1 cellular context compared by ENCODE assay signal in the genomic region with DNA sequence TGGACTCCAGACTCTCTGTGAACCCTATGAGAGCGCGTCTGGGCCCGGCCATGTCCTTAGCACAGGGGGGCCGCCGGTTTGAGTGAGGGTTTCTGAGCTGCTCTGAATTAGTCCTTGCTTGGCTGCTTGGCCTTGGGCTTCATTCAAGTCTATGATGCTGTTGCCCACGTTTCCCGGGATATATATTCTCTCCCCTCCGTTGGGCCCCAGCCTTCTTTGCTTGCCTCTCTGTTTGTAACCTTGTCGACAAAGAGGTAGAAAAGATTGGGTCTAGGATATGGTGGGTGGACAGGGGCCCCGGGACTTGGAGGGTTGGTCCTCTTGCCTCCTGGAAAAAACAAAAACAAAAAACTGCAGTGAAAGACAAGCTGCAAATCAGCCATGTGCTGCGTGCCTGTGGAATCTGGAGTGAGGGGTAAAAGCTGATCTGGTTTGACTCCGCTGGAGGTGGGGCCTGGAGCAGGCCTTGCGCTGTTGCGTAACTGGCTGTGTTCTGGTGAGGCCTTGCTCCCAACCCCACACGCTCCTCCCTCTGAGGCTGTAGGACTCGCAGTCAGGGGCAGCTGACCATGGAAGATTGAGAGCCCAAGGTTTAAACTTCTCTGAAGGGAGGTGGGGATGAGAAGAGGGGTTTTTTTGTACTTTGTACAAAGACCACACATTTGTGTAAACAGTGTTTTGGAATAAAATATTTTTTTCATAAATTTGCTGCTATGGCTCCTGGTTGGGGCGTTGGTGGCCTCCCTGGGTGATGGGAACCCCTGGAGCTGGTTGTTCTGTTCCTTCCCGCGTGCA.
TF ChIP-seq lines count a peak whose summit lies in the region.

No MANE protein-coding gene starts in this region.

TF ChIP-seq in endothelial cell of umbilical vein, 7 proteins besides CTCF, POLR2A, EP300 and RAD21:
- TF ChIP-seq MYC (IDR thresholded peaks at IDR 0.05; ENCODE audit: low read depth, low read length) (no peak), EZH2 (IDR thresholded peaks at IDR 0.05; ENCODE audit: borderline replicate concordance, low read depth, low read length, severe bottlenecking) (no peak), POLR2AphosphoS5 (IDR thresholded peaks at IDR 0.05; ENCODE audit: insufficient read depth, low read depth, low read length) (no peak), JUN (IDR thresholded peaks at IDR 0.05; ENCODE audit: borderline replicate concordance, insufficient read depth, insufficient read length, low read depth) (no peak), FOS (IDR thresholded peaks at IDR 0.05; ENCODE audit: borderline replicate concordance, insufficient read depth, low read length) (no peak), GATA2 (IDR thresholded peaks at IDR 0.05; ENCODE audit: insufficient read depth, insufficient read length, low read depth, low read length) (no peak)
- TF ChIP-seq, protein P1, sequence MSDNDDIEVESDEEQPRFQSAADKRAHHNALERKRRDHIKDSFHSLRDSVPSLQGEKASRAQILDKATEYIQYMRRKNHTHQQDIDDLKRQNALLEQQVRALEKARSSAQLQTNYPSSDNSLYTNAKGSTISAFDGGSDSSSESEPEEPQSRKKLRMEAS (IDR thresholded peaks at IDR 0.05; ENCODE audit: insufficient read depth, insufficient read length) = no peak
